Comparison of ENCODE assay signal across 20 cellular contexts in genomic region chr11:123493393-123494063, GRCh38.
DNase-seq lines count a peak whose midpoint lies in the region; ATAC-seq, FAIRE-seq and TF ChIP-seq lines count a peak whose summit lies in the region.
"Had no signal": no experiment of that assay in that cellular context is flagged by ENCODE, and none has a peak within 500 bp of the region (broad histone marks: within the 10 kb centered on the region; RNA-seq: fewer than 3 reads in every experiment).

No MANE protein-coding gene starts in this region.

- DNase-seq in EH (ENCODE audit: low read depth) (peak; percentile 22), HCT116 (ENCODE audit: low read depth, low spot score) (no peak), WTC11 (ENCODE audit: low spot score) (no peak), myocyte (ENCODE audit: low read depth) (peak; percentile 70), RPMI8226 (no peak), HTR-8/SVneo (ENCODE audit: insufficient read length, low spot score) (no peak)
- DNase-seq: activated naive CD4-positive, alpha-beta T cell treated with anti-CD3 and anti-CD28 coated beads, Interleukin-2, amount 10 ng/mL, durations not matched to agents 7 days and 5 days; CD4-positive, CD25-positive, alpha-beta regulatory T cell; kidney glomerular epithelial cell; naive B cell; NCI-H1092 treated with DMSO at 0.1 percent for 48 hours; NCI-H774; right lobe of liver; SHP77 treated with DMSO at 0.1 percent for 48 hours; stimulated activated CD4-positive, alpha-beta T cell treated with anti-CD3 and anti-CD28 coated beads, Interleukin-4, amount 100 ng/mL, for 24 hours had no signal

- no peaks in the 10 kb centered on the region for H3K27me3 ChIP-seq in HCT116 (ENCODE audit: insufficient read depth, low read length)
- H3K27me3 ChIP-seq: gastroesophageal sphincter, right lobe of liver had no signal

- H3K9me3 ChIP-seq in HCT116 (ENCODE audit: control insufficient read depth in 1 of 2, insufficient read depth in 1 of 2, low read depth in 1 of 2, low read length in 2 of 2) = no peaks in the 10 kb centered on the region
- H3K9me3 ChIP-seq: gastroesophageal sphincter, right lobe of liver had no signal

- no peaks in the 10 kb centered on the region for H3K79me2 ChIP-seq in HCT116 (ENCODE audit: insufficient read depth, low read length)

- no peak overlapping the region for H3K27ac ChIP-seq in HCT116 (ENCODE audit: low read depth, low read length)
- H3K27ac ChIP-seq: gastroesophageal sphincter, right lobe of liver had no signal

- no peaks in the 10 kb centered on the region for H3K9me3 Mint-ChIP-seq in WTC11
- H3K9me3 Mint-ChIP-seq: activated naive CD4-positive, alpha-beta T cell treated with anti-CD3 and anti-CD28 coated beads, Interleukin-2, amount 10 ng/mL, durations not matched to agents 7 days and 5 days; CD4-positive, CD25-positive, alpha-beta regulatory T cell; IgD-negative memory B cell; naive B cell had no signal

- ATAC-seq in HCT116 (peak; percentile 72), WTC11 (peak; percentile 68), HG02973 (IDR thresholded peaks at IDR 0.05; ENCODE audit: unreplicated experiment) (no peak)
- ATAC-seq: gastroesophageal sphincter, right lobe of liver had no signal

- RAD21 ChIA-PET in HCT116 (lab: Charles Lee; ENCODE audit: low non-redundant PET in 1 of 2, low total read pairs in 2 of 2, uncharacterized antibody in 2 of 2, unreplicated experiment in 2 of 2) = interaction anchor here in 1 of 2 experiments (1.5 kb wide), 1 partner anchor 86 kb away, joined by 3 read pairs; no protein-coding TSS in a partner anchor

- no peaks in the 10 kb centered on the region for H4K20me1 ChIP-seq in HCT116 (ENCODE audit: insufficient read depth)

- no peak overlapping the region for H3K4me3 ChIP-seq in HCT116 (replicated peaks in 1 of 2; ENCODE audit: low read depth in 1 of 2, low read length in 2 of 2)
- H3K4me3 ChIP-seq: gastroesophageal sphincter, right lobe of liver had no signal

- H3K4me1 Mint-ChIP-seq in WTC11 = peaks cover 31% of the 10 kb centered on the region
- H3K4me1 Mint-ChIP-seq: CD4-positive, CD25-positive, alpha-beta regulatory T cell; naive B cell had no signal

- TF ChIP-seq RAD21 in HCT116 (IDR thresholded peaks at IDR 0.05; ENCODE audit: low read depth) = no peak

- TF ChIP-seq CTCF in HCT116 (IDR thresholded peaks at IDR 0.05 in 2 of 3, conservative IDR thresholded peaks at IDR 0.05 in 1 of 3; ENCODE audit: borderline replicate concordance in 1 of 3, insufficient read depth in 1 of 3, low read depth in 2 of 3, low read length in 2 of 3) (no peak), WTC11 (IDR thresholded peaks at IDR 0.05) (no peak)

- no peak overlapping the region for H3K4me3 Mint-ChIP-seq in WTC11
- H3K4me3 Mint-ChIP-seq: activated naive CD4-positive, alpha-beta T cell treated with anti-CD3 and anti-CD28 coated beads, Interleukin-2, amount 10 ng/mL, durations not matched to agents 7 days and 5 days; CD4-positive, CD25-positive, alpha-beta regulatory T cell; IgD-negative memory B cell; naive B cell had no signal

- no peak overlapping the region for H3K9ac ChIP-seq in HCT116 (ENCODE audit: low read length)

- no peak overlapping the region for H2AFZ ChIP-seq in HCT116 (ENCODE audit: low read depth, low read length, poor library complexity, severe bottlenecking)

- no peaks in the 10 kb centered on the region for H3K9me2 ChIP-seq in HCT116 (ENCODE audit: insufficient read depth)

- TF ChIP-seq POLR2A in HCT116 (IDR thresholded peaks at IDR 0.05; ENCODE audit: borderline replicate concordance, extremely low read depth, insufficient read depth, insufficient read length) = no peak

- intact Hi-C loops in HCT116 (cut with micrococcal nuclease) = no loop called here

- H3K4me2 ChIP-seq in HCT116 (ENCODE audit: low read length) = peak overlapping the region; percentile 54; the same call in 1 of the 2 replicates

- no TSS peak for BruUV-seq in HCT116 (replicated peaks; lab: Mats Ljungman, UMichigan)

- H3K4me1 ChIP-seq in HCT116 (ENCODE audit: control insufficient read depth in 1 of 2, insufficient read depth in 2 of 2, low read length in 2 of 2) = peaks cover 18 to 19% of the 10 kb centered on the region in 2 experiments
- H3K4me1 ChIP-seq: gastroesophageal sphincter, right lobe of liver had no signal

- POLR2A ChIA-PET in HCT116 (lab: Charles Lee) (no interaction called here), WTC11 (lab: Charles Lee) (no interaction called here)

- no peaks in the 10 kb centered on the region for H3K36me3 Mint-ChIP-seq in WTC11
- H3K36me3 Mint-ChIP-seq: activated naive CD4-positive, alpha-beta T cell treated with anti-CD3 and anti-CD28 coated beads, Interleukin-2, amount 10 ng/mL, durations not matched to agents 7 days and 5 days; CD4-positive, CD25-positive, alpha-beta regulatory T cell; IgD-negative memory B cell; naive B cell had no signal

- FAIRE-seq in HTR-8/SVneo (lab: Jason Lieb, UNC) = no peak
- FAIRE-seq: endometrium, G401.6 had no signal

- H3K27ac Mint-ChIP-seq in WTC11 = peak overlapping the region; percentile 91
- H3K27ac Mint-ChIP-seq: activated naive CD4-positive, alpha-beta T cell treated with anti-CD3 and anti-CD28 coated beads, Interleukin-2, amount 10 ng/mL, durations not matched to agents 7 days and 5 days had no signal

- CTCF ChIA-PET in HCT116 (lab: Charles Lee) (interaction anchor here (1.4 to 1.8 kb wide), 2 partner anchors 15 to 86 kb away, joined by 4 to 5 read pairs; no protein-coding TSS in a partner anchor), WTC11 (lab: Charles Lee) (interaction anchor here (0.5 to 2.7 kb wide), 21 partner anchors 10 to 440 kb away, joined by 3 to 23 read pairs (median 6); no protein-coding TSS in a partner anchor)

- H3K36me3 ChIP-seq in HCT116 (ENCODE audit: control insufficient read depth in 1 of 2, insufficient read depth in 2 of 2, low read length in 2 of 2) = no peaks in the 10 kb centered on the region
- H3K36me3 ChIP-seq: gastroesophageal sphincter, right lobe of liver had no signal

- no peaks in the 10 kb centered on the region for H3K27me3 Mint-ChIP-seq in WTC11 (ENCODE audit: low read depth)
- H3K27me3 Mint-ChIP-seq: activated naive CD4-positive, alpha-beta T cell treated with anti-CD3 and anti-CD28 coated beads, Interleukin-2, amount 10 ng/mL, durations not matched to agents 7 days and 5 days; CD4-positive, CD25-positive, alpha-beta regulatory T cell; IgD-negative memory B cell; naive B cell had no signal

TF ChIP-seq in HCT116, 20 proteins besides CTCF, POLR2A, EP300 and RAD21:
- peak; percentile 23; the same call in 1 of the 2 replicates for TF ChIP-seq FOSL1 (IDR thresholded peaks at IDR 0.05; ENCODE audit: low read depth)
- no peak for TF ChIP-seq ZNF274 (IDR thresholded peaks at IDR 0.05; ENCODE audit: low read depth, low read length)

TF ChIP-seq in WTC11, 78 proteins besides CTCF, POLR2A, EP300 and RAD21:
- TF ChIP-seq NR2C2 (CRISPR knock-in tag; IDR thresholded peaks at IDR 0.05) (no peak), ATF2 (CRISPR knock-in tag; IDR thresholded peaks at IDR 0.05; ENCODE audit: borderline replicate concordance, low read depth) (no peak), GTF2I (CRISPR knock-in tag; conservative IDR thresholded peaks at IDR 0.05) (no peak), HMGA2 (CRISPR knock-in tag; IDR thresholded peaks at IDR 0.05) (no peak), SP1 (CRISPR knock-in tag; conservative IDR thresholded peaks at IDR 0.05) (0 out of 2 replicates have a peak, but pooled peaks have one; percentile 28), GABPB1 (CRISPR knock-in tag; IDR thresholded peaks at IDR 0.05) (no peak), ZBTB43 (CRISPR knock-in tag; IDR thresholded peaks at IDR 0.05) (0 out of 2 replicates have a peak, but pooled peaks have one; percentile 29)

Comparison
In these comparisons a context has a peak if more than half of its experiments do, and no peak if none do; other contexts are left out.
1. DNase-seq: peak in EH (single experiment) and myocyte (single experiment); none in HCT116 (single experiment), WTC11 (single experiment), RPMI8226 (single experiment) and HTR-8/SVneo (single experiment).